Comparison of ENCODE assay signal across 9 cellular contexts in genomic region chr7:138161600-138162081, GRCh38.
DNase-seq lines count a peak whose midpoint lies in the region; ATAC-seq and TF ChIP-seq lines count a peak whose summit lies in the region.
"Had no signal": no experiment of that assay in that cellular context is flagged by ENCODE, and none has a peak within 500 bp of the region (broad histone marks: within the 10 kb centered on the region; RNA-seq: fewer than 3 reads in every experiment).

No MANE protein-coding gene starts in this region.

- intact Hi-C loops in HCT116 (cut with micrococcal nuclease) (loop anchor here (1.0 to 10.0 kb wide), 3 partner anchors 257 to 704 kb away; no protein-coding TSS in a partner anchor), tibial artery (cut with DNase I; ENCODE audit: low total_unique reads) (no loop called here)

- no peak overlapping the region for H3K9ac ChIP-seq in HCT116 (ENCODE audit: low read length)

- TF ChIP-seq POLR2A in HCT116 (IDR thresholded peaks at IDR 0.05; ENCODE audit: borderline replicate concordance, extremely low read depth, insufficient read depth, insufficient read length), result no peak

- TF ChIP-seq RAD21 in HCT116 (IDR thresholded peaks at IDR 0.05; ENCODE audit: low read depth), result peak; percentile 86

- H3K4me2 ChIP-seq in HCT116 (ENCODE audit: low read length), result peak overlapping the region; percentile 55

- TF ChIP-seq CTCF in GM06990 (IDR thresholded peaks at IDR 0.05; ENCODE audit: insufficient read depth, low read length, poor library complexity, severe bottlenecking) (peak; percentile 82), HCT116 (IDR thresholded peaks at IDR 0.05 in 2 of 3, conservative IDR thresholded peaks at IDR 0.05 in 1 of 3; ENCODE audit: borderline replicate concordance in 1 of 3, insufficient read depth in 1 of 3, low read depth in 2 of 3, low read length in 2 of 3) (peak; percentile 66 to 78 (median 74)), tibial artery (IDR thresholded peaks at IDR 0.05) (peak; percentile 31 to 42)

- H4K20me1 ChIP-seq in HCT116 (ENCODE audit: insufficient read depth), result no peaks in the 10 kb centered on the region

- peak overlapping the region; percentile 86 for H2AFZ ChIP-seq in HCT116 (ENCODE audit: low read depth, low read length, poor library complexity, severe bottlenecking)

- no TSS peak for BruUV-seq in HCT116 (replicated peaks; lab: Mats Ljungman, UMichigan)

- RAD21 ChIA-PET in HCT116 (lab: Charles Lee; ENCODE audit: low non-redundant PET in 1 of 2, low total read pairs in 2 of 2, uncharacterized antibody in 2 of 2, unreplicated experiment in 2 of 2), result interaction anchor here (1.0 to 2.4 kb wide), 3 partner anchors 18 to 577 kb away, joined by 3 to 18 read pairs (median 7); no protein-coding TSS in a partner anchor

- DNase-seq in GM06990 (ENCODE audit: extremely low read depth, insufficient read length) (peak; percentile 55), HCT116 (ENCODE audit: low read depth, low spot score) (peak; percentile 85), LoVo (ENCODE audit: low spot score) (peak; percentile 97), RKO (ENCODE audit: low spot score) (peak; percentile 96), fibroblast of peridontal ligament (ENCODE audit: extremely low read depth) (peak; percentile 86), nucleus accumbens (lab: John Stamatoyannopoulos, UW) (peak in 54 of 56 donors; percentile 6 to 86 (median 50)), tibial artery (peak; percentile 66 to 69)
- peak; percentile 65 to 74 for DNase-seq in activated T-cell treated with anti-CD3 and anti-CD28 coated beads, Interleukin-2, amount 50 U/mL, for 48 hours

- H3K9me3 ChIP-seq in HCT116 (ENCODE audit: control insufficient read depth in 1 of 2, insufficient read depth in 1 of 2, low read depth in 1 of 2, low read length in 2 of 2) (peaks cover 0 to 10% of the 10 kb centered on the region in 2 experiments; a peak in 1 of 4 replicates), tibial artery (peaks cover 0 to 17% (median 10%) of the 10 kb centered on the region in 3 donors)

- no peaks in the 10 kb centered on the region for H3K27me3 ChIP-seq in GM06990 (replicated peaks; ENCODE audit: control insufficient read depth, insufficient read depth, low read length)
- no peaks in the 10 kb centered on the region for H3K27me3 ChIP-seq in HCT116 (ENCODE audit: insufficient read depth, low read length)
- H3K27me3 ChIP-seq in tibial artery, result no peaks in the 10 kb centered on the region
- H3K27me3 ChIP-seq: suprapubic skin had no signal

- peak; percentile 98 for ATAC-seq in HCT116

- H3K36me3 ChIP-seq in GM06990 (ENCODE audit: control insufficient read depth, insufficient read depth, low read length) (no peaks in the 10 kb centered on the region), HCT116 (ENCODE audit: control insufficient read depth in 1 of 2, insufficient read depth in 2 of 2, low read length in 2 of 2) (no peaks in the 10 kb centered on the region), tibial artery (no peaks in the 10 kb centered on the region)
- H3K36me3 ChIP-seq: suprapubic skin had no signal

- H3K27ac ChIP-seq in HCT116 (ENCODE audit: low read depth, low read length), result no peak overlapping the region
- H3K27ac ChIP-seq in tibial artery, result no peak overlapping the region
- H3K27ac ChIP-seq: suprapubic skin had no signal

- H3K79me2 ChIP-seq in HCT116 (ENCODE audit: insufficient read depth, low read length), result no peaks in the 10 kb centered on the region

- H3K4me1 ChIP-seq in HCT116 (ENCODE audit: control insufficient read depth in 1 of 2, insufficient read depth in 2 of 2, low read length in 2 of 2) (peaks cover 0 to 8% of the 10 kb centered on the region in 2 experiments; a peak in 2 of 4 replicates), tibial artery (no peaks in the 10 kb centered on the region)
- H3K4me1 ChIP-seq: suprapubic skin had no signal

- H3K4me3 ChIP-seq in GM06990 (replicated peaks; ENCODE audit: low read depth, low read length) (no peak overlapping the region), HCT116 (replicated peaks in 1 of 2; ENCODE audit: low read depth in 1 of 2, low read length in 2 of 2) (0 out of 4 replicates have a peak overlapping the region, but pooled peaks of 1 of the 2 experiments have one; percentile 15), tibial artery (no peak overlapping the region)
- H3K4me3 ChIP-seq: suprapubic skin had no signal

- POLR2A ChIA-PET in HCT116 (lab: Charles Lee), result interaction anchor here (0.7 kb wide), 1 partner anchor 577 kb away, joined by 3 read pairs; no protein-coding TSS in a partner anchor

- no peaks in the 10 kb centered on the region for H3K9me2 ChIP-seq in HCT116 (ENCODE audit: insufficient read depth)

- CTCF ChIA-PET in HCT116 (lab: Charles Lee), result interaction anchor here (0.7 to 3.3 kb wide), 8 partner anchors 9 to 914 kb away, joined by 3 to 96 read pairs (median 4); no protein-coding TSS in a partner anchor

TF ChIP-seq in HCT116, 20 proteins besides CTCF, POLR2A, EP300 and RAD21:
- TF ChIP-seq YY1 (IDR thresholded peaks at IDR 0.05; ENCODE audit: extremely low read depth, insufficient replicate concordance, low read depth, low read length), result peak; percentile 86
- TF ChIP-seq CBX3 (IDR thresholded peaks at IDR 0.05; ENCODE audit: low read depth), result peak; percentile 57; the same call in 1 of the 2 replicates
- TF ChIP-seq EGR1 (IDR thresholded peaks at IDR 0.05; ENCODE audit: low read depth), result no peak
